In genomic region chr16:17470002-17470870, GRCh38 we compare ENCODE assay signal across 8 cellular contexts. TPM values are rescaled to one million over a fixed set of nuclear protein-coding genes. Genes with fewer than 3 reads are reported as not detected.
DNase-seq lines count a peak whose midpoint lies in the region; ATAC-seq and TF ChIP-seq lines count a peak whose summit lies in the region.

No MANE protein-coding gene starts in this region.

- H3K27me3 ChIP-seq in ovary = no peaks in the 10 kb centered on the region

- H3K27ac ChIP-seq in ovary = peak overlapping the region; percentile 53 to 86

- TF ChIP-seq CTCF in fibroblast of pulmonary artery (IDR thresholded peaks at IDR 0.05; ENCODE audit: low read length, missing control alignments) = no peak
- no peak for TF ChIP-seq CTCF in ovary (IDR thresholded peaks at IDR 0.05)

- CTCF ChIA-PET in activated CD8-positive, alpha-beta memory T cell treated with anti-CD3 and anti-CD28 coated beads, Interleukin-2, amount 10 ng/mL, durations not matched to agents 7 days and 5 days (lab: Charles Lee) = interaction anchor here (1.2 to 5.7 kb wide), 7 partner anchors 21 to 258 kb away, joined by 3 to 39 read pairs (median 5); no protein-coding TSS in a partner anchor

- H3K9me3 Mint-ChIP-seq in activated CD8-positive, alpha-beta memory T cell treated with anti-CD3 and anti-CD28 coated beads, Interleukin-2, amount 10 ng/mL, durations not matched to agents 7 days and 5 days (ENCODE audit: low read depth) = no peaks in the 10 kb centered on the region

- no peak for TF ChIP-seq POLR2A in ovary (IDR thresholded peaks at IDR 0.05)

- TF ChIP-seq EP300 in ovary (IDR thresholded peaks at IDR 0.05) = no peak

- H3K36me3 ChIP-seq in ovary = no peaks in the 10 kb centered on the region

- intact Hi-C loops in ovary (cut with DNase I) = loop anchor here in 2 of 4 donors (5.0 to 10.0 kb wide), 3 partner anchors 193 to 258 kb away; no protein-coding TSS in a partner anchor

- H3K9me3 ChIP-seq in ovary = no peaks in the 10 kb centered on the region

- H3K36me3 Mint-ChIP-seq in activated CD8-positive, alpha-beta memory T cell treated with anti-CD3 and anti-CD28 coated beads, Interleukin-2, amount 10 ng/mL, durations not matched to agents 7 days and 5 days = peaks cover 30% of the 10 kb centered on the region

- H3K4me1 Mint-ChIP-seq in activated CD8-positive, alpha-beta memory T cell treated with anti-CD3 and anti-CD28 coated beads, Interleukin-2, amount 10 ng/mL, durations not matched to agents 7 days and 5 days = peaks cover 67% of the 10 kb centered on the region

- no peaks in the 10 kb centered on the region for H3K4me1 ChIP-seq in ovary (ENCODE audit: insufficient read depth)

- peak overlapping the region; percentile 45 for H3K4me3 ChIP-seq in fibroblast of pulmonary artery (replicated peaks; ENCODE audit: low read depth, low read length)
- peak overlapping the region; percentile 70 for H3K4me3 ChIP-seq in ovary

- peak; percentile 54 for ATAC-seq in activated CD8-positive, alpha-beta memory T cell treated with anti-CD3 and anti-CD28 coated beads, Interleukin-2, amount 10 ng/mL, durations not matched to agents 7 days and 5 days
- no peak for ATAC-seq in GM21619 (IDR thresholded peaks at IDR 0.05; ENCODE audit: unreplicated experiment)
- no peak for ATAC-seq in GM21529 (IDR thresholded peaks at IDR 0.05; ENCODE audit: unreplicated experiment)

- H3K27ac Mint-ChIP-seq in activated CD8-positive, alpha-beta memory T cell treated with anti-CD3 and anti-CD28 coated beads, Interleukin-2, amount 10 ng/mL, durations not matched to agents 7 days and 5 days = peak overlapping the region; percentile 81

- H3K27me3 Mint-ChIP-seq in activated CD8-positive, alpha-beta memory T cell treated with anti-CD3 and anti-CD28 coated beads, Interleukin-2, amount 10 ng/mL, durations not matched to agents 7 days and 5 days = peaks cover 11% of the 10 kb centered on the region

- 0 to 2% (median 1%) methylated on average over 23 to 96 of the region's 96 CpGs for WGBS in ovary, 3 donors

- DNase-seq in activated T-cell treated with anti-CD3 and anti-CD28 coated beads for 48 hours (ENCODE audit: low read depth) = peak; percentile 30
- DNase-seq in activated T-cell treated with anti-CD3 and anti-CD28 coated beads for 4 hours = no peak
- DNase-seq in activated CD8-positive, alpha-beta memory T cell treated with anti-CD3 and anti-CD28 coated beads, Interleukin-2, amount 10 ng/mL, durations not matched to agents 7 days and 5 days = peak; percentile 60
- no peak for DNase-seq in fibroblast of pulmonary artery (ENCODE audit: low read depth)
- DNase-seq in ovary = peak; percentile 26 to 65 (median 63)
- no peak for DNase-seq in NOMO-1 (lab: John Stamatoyannopoulos, UW; ENCODE audit: unreplicated experiment in 2 of 2)

- peak overlapping the region; percentile 99 for H3K4me3 Mint-ChIP-seq in activated CD8-positive, alpha-beta memory T cell treated with anti-CD3 and anti-CD28 coated beads, Interleukin-2, amount 10 ng/mL, durations not matched to agents 7 days and 5 days

RNA-seq across cellular contexts. Expression of gene XYLT1, which starts 0.5 kb away (rescaled TPM):
- 10 to 100 TPM; 35.7 to 40.9 TPM for total RNA-seq in activated CD8-positive, alpha-beta memory T cell treated with anti-CD3 and anti-CD28 coated beads, Interleukin-2, amount 10 ng/mL, durations not matched to agents 7 days and 5 days
- total RNA-seq in ovary = 10 to 100 TPM in 5 of 7 donors, 1 to 10 TPM in 2; 3.2 to 38.0 (median 17.3) TPM
- polyA plus RNA-seq in ovary = 10 to 100 TPM in 1 of 2 donors, 1 to 10 TPM in 1; 4.0 to 21.4 TPM

Comparison
In these comparisons a context has a peak if more than half of its experiments do, and no peak if none do; other contexts are left out.
1. DNase-seq: peak in activated T-cell treated with anti-CD3 and anti-CD28 coated beads for 48 hours (single experiment), activated CD8-positive, alpha-beta memory T cell treated with anti-CD3 and anti-CD28 coated beads, Interleukin-2, amount 10 ng/mL, durations not matched to agents 7 days and 5 days (single experiment) and ovary (5 of 5); none in activated T-cell treated with anti-CD3 and anti-CD28 coated beads for 4 hours (single experiment), fibroblast of pulmonary artery (single experiment) and NOMO-1 (0 of 2).